8 cellular contexts compared by ENCODE assay signal in genomic region chr2:73939419-73939818, GRCh38. TPM values are rescaled to one million over a fixed set of nuclear protein-coding genes. Genes with fewer than 3 reads are reported as not detected.
DNase-seq lines count a peak whose midpoint lies in the region; ATAC-seq and TF ChIP-seq lines count a peak whose summit lies in the region.

No MANE protein-coding gene starts in this region.

- CTCF ChIA-PET in Calu3 (lab: Charles Lee): no interaction called here

- H3K27ac Mint-ChIP-seq in naive B cell: peak overlapping the region in 1 of 6 donors; percentile 64
- H3K27ac Mint-ChIP-seq in Calu3 (ENCODE audit: unreplicated experiment): no peak overlapping the region

- DNase-seq in EL: peak; percentile 38
- DNase-seq in RKO (ENCODE audit: low spot score): peak; percentile 28
- peak; percentile 46 for DNase-seq in choroid plexus epithelial cell (ENCODE audit: low read depth)
- no peak for DNase-seq in naive B cell
- DNase-seq in NCI-H2227 treated with DMSO at 0.1 percent for 48 hours (lab: John Stamatoyannopoulos, UW): no peak
- DNase-seq in Calu3: no peak
- DNase-seq in NCI-H345 treated with DMSO at 0.1 percent for 48 hours (lab: John Stamatoyannopoulos, UW; ENCODE audit: unreplicated experiment): no peak

- intact Hi-C loops in Calu3 (cut with micrococcal nuclease; ENCODE audit: unreplicated experiment): no loop called here

- no peak overlapping the region for H3K4me3 ChIP-seq in choroid plexus epithelial cell (ENCODE audit: low read depth, low read length)

- no peaks in the 10 kb centered on the region for H3K27me3 Mint-ChIP-seq in naive B cell
- no peaks in the 10 kb centered on the region for H3K27me3 Mint-ChIP-seq in Calu3 (ENCODE audit: unreplicated experiment)

- TF ChIP-seq CTCF in choroid plexus epithelial cell (conservative IDR thresholded peaks at IDR 0.05; ENCODE audit: low read depth, low read length) (peak; percentile 33), Calu3 (IDR thresholded peaks at IDR 0.05; ENCODE audit: unreplicated experiment) (no peak)

- peak; percentile 39 to 40 for ATAC-seq in naive B cell (ENCODE audit: low read depth in 2 of 2)
- ATAC-seq in GM19455 (IDR thresholded peaks at IDR 0.05; ENCODE audit: unreplicated experiment): no peak

- H3K36me3 Mint-ChIP-seq in naive B cell (peaks cover 0 to 3% of the 10 kb centered on the region in 2 donors), Calu3 (ENCODE audit: insufficient read depth, unreplicated experiment) (peaks cover 34% of the 10 kb centered on the region)

- peaks cover 31 to 59% (median 43%) of the 10 kb centered on the region in 3 donors for H3K4me1 Mint-ChIP-seq in naive B cell
- peaks cover 26% of the 10 kb centered on the region for H3K4me1 Mint-ChIP-seq in Calu3 (ENCODE audit: low read depth, unreplicated experiment)

- H3K9me3 Mint-ChIP-seq in naive B cell: no peaks in the 10 kb centered on the region
- no peaks in the 10 kb centered on the region for H3K9me3 Mint-ChIP-seq in Calu3 (ENCODE audit: low read depth, unreplicated experiment)

- no TSS peak for BruUV-seq in Calu3 (replicated peaks; lab: Mats Ljungman, UMichigan)

- H3K4me3 Mint-ChIP-seq in naive B cell: no peak overlapping the region
- H3K4me3 Mint-ChIP-seq in Calu3 (ENCODE audit: low read depth, unreplicated experiment): no peak overlapping the region

RNA-seq across cellular contexts. Expression of gene DGUOK, which starts 12.7 kb away (rescaled TPM):
- polyA plus RNA-seq in naive B cell (ENCODE audit: low read depth in 6 of 6): 100 to 1,000 TPM; 192 to 245 (median 213) TPM
- total RNA-seq in Calu3 (2022): 78.6 and 82.8 TPM in 2 replicates

RNA-seq across cellular contexts. Expression of gene TET3, which starts 45.3 kb away (rescaled TPM):
- polyA plus RNA-seq in naive B cell (ENCODE audit: low read depth in 6 of 6): 1 to 10 TPM in 1 of 6 donors, under 1 TPM in 5; 0.03 to 1.2 (median 0.53) TPM
- 23.3 and 24.4 TPM in 2 replicates for total RNA-seq in Calu3 (2022)

RNA-seq across cellular contexts. Expression of gene ACTG2, which starts 46.6 kb away (rescaled TPM):
- polyA plus RNA-seq in naive B cell (ENCODE audit: low read depth in 6 of 6): not detected
- not detected in 2 replicates for total RNA-seq in Calu3 (2022)

Comparison
In these comparisons a context has a peak if more than half of its experiments do, and no peak if none do; other contexts are left out.
1. DNase-seq: peak in EL (single experiment), RKO (single experiment) and choroid plexus epithelial cell (single experiment); none in naive B cell (single experiment), NCI-H2227 treated with DMSO at 0.1 percent for 48 hours (single experiment), Calu3 (single experiment) and NCI-H345 treated with DMSO at 0.1 percent for 48 hours (single experiment).